In genomic region chr12:68814490-68815231, GRCh38 we compare ENCODE assay signal across 16 cellular contexts. TPM values are rescaled to one million over a fixed set of nuclear protein-coding genes. Genes with fewer than 3 reads are reported as not detected.
DNase-seq lines count a peak whose midpoint lies in the region; ATAC-seq, FAIRE-seq and TF ChIP-seq lines count a peak whose summit lies in the region.
"Had no signal": no experiment of that assay in that cellular context is flagged by ENCODE, and none has a peak within 500 bp of the region (broad histone marks: within the 10 kb centered on the region; RNA-seq: fewer than 3 reads in every experiment).

No MANE protein-coding gene starts in this region.

- no peak for TF ChIP-seq RAD21 in HepG2 (CRISPR knock-in tag; IDR thresholded peaks at IDR 0.05)

- H3K4me3 ChIP-seq in HepG2 (replicated peaks in 1 of 3; ENCODE audit: insufficient read depth in 1 of 3, low read depth in 2 of 3, low read length in 3 of 3) (peak overlapping the region; percentile 35 to 45 (median 36); a peak in 5 of 6 replicates), right lobe of liver (no peak overlapping the region), SJSA1 (no peak overlapping the region), foreskin fibroblast (ENCODE audit: low read depth in 1 of 2, low read length in 2 of 2) (peak overlapping the region; percentile 8 to 23)
- H3K4me3 ChIP-seq: gastroesophageal sphincter, thyroid gland had no signal

- H3K36me3 ChIP-seq in HepG2 (replicated peaks in 1 of 2; ENCODE audit: control insufficient read depth in 1 of 2, insufficient read depth in 2 of 2, low read length in 2 of 2) (peaks cover 6 to 58% of the 10 kb centered on the region in 2 experiments), right lobe of liver (peaks cover 6 to 70% (median 39%) of the 10 kb centered on the region in 4 donors), SJSA1 (peaks cover 97% of the 10 kb centered on the region)

- no peak overlapping the region for H3K27ac ChIP-seq in HepG2 (ENCODE audit: extremely low read length, insufficient read depth, low read length)
- no peak overlapping the region for H3K27ac ChIP-seq in right lobe of liver
- H3K27ac ChIP-seq in SJSA1, result no peak overlapping the region
- H3K27ac ChIP-seq: gastroesophageal sphincter, thyroid gland had no signal

- intact Hi-C loops in HepG2 (cut with micrococcal nuclease; ENCODE audit: unreplicated experiment), result no loop called here
- intact Hi-C loops in right lobe of liver (cut with DNase I), result no loop called here

- FAIRE-seq in HepG2 (lab: Jason Lieb, UNC), result no peak

- H3K4me2 ChIP-seq in HepG2 (ENCODE audit: low read depth, low read length), result peak overlapping the region; percentile 76

- BruUV-seq in HepG2 (replicated peaks; lab: Mats Ljungman, UMichigan), result no TSS peak

- peaks cover 91% of the 10 kb centered on the region for H3K79me2 ChIP-seq in HepG2 (ENCODE audit: insufficient read depth, low read length)

- H3K4me1 ChIP-seq in HepG2 (ENCODE audit: insufficient read depth, low read length) (peaks cover 69% of the 10 kb centered on the region), right lobe of liver (peaks cover 0 to 41% (median 5%) of the 10 kb centered on the region in 4 donors), SJSA1 (replicated peaks) (no peaks in the 10 kb centered on the region)

- TF ChIP-seq CTCF in HepG2 (CRISPR knock-in tag; IDR thresholded peaks at IDR 0.05), result no peak
- TF ChIP-seq CTCF in right lobe of liver (IDR thresholded peaks at IDR 0.05), result no peak
- no peak for TF ChIP-seq CTCF in foreskin fibroblast (IDR thresholded peaks at IDR 0.05; ENCODE audit: low read depth, low read length)

- no peak for ATAC-seq in HepG2
- no peak for ATAC-seq in right lobe of liver
- no peak for ATAC-seq in HG02678 (IDR thresholded peaks at IDR 0.05; ENCODE audit: unreplicated experiment)
- no peak for ATAC-seq in GM19452 (IDR thresholded peaks at IDR 0.05; ENCODE audit: unreplicated experiment)
- ATAC-seq: gastroesophageal sphincter, PC-3 had no signal

- CTCF ChIA-PET in HepG2 (lab: Yijun Ruan, JAX; ENCODE audit: low intra/inter-chr PET ratio, low total read pairs), result no interaction called here

- no peak overlapping the region for H2AFZ ChIP-seq in HepG2 (ENCODE audit: low read length)

- H3K27me3 ChIP-seq in HepG2 (ENCODE audit: control insufficient read depth in 1 of 2, insufficient read depth in 2 of 2, low read length in 2 of 2) (no peaks in the 10 kb centered on the region), right lobe of liver (no peaks in the 10 kb centered on the region), SJSA1 (replicated peaks) (no peaks in the 10 kb centered on the region)
- H3K27me3 ChIP-seq: gastroesophageal sphincter, thyroid gland had no signal

- H3K9me3 ChIP-seq in HepG2 (ENCODE audit: low read length) (no peaks in the 10 kb centered on the region), right lobe of liver (no peaks in the 10 kb centered on the region), SJSA1 (replicated peaks) (no peaks in the 10 kb centered on the region)
- H3K9me3 ChIP-seq: gastroesophageal sphincter, thyroid gland had no signal

- in situ Hi-C loops in HepG2 (cut with HindIII; ENCODE audit: extremely low pct_ligation_motif_present, low pct_unique_long_range_greater_than_20kb), result no loop called here

- H4K20me1 ChIP-seq in HepG2 (ENCODE audit: insufficient read depth, low read length), result peaks cover 77% of the 10 kb centered on the region

- no peak overlapping the region; the same call in 1 of the 2 replicates for H3K9ac ChIP-seq in HepG2 (ENCODE audit: insufficient read depth, low read depth, low read length)

- WGBS in HepG2 (ENCODE audit: low lambda C conversion rate), result 50% methylated on average over 3 of the region's 3 CpGs
- 67% methylated on average over 3 of the region's 3 CpGs for WGBS in right lobe of liver (ENCODE audit: insufficient coverage, low coverage, low lambda C conversion rate, missing lambda C conversion rate)

- POLR2A ChIA-PET in HepG2 (lab: Yijun Ruan, JAX), result interaction anchor here (0.8 to 8.3 kb wide), 3 partner anchors 16 to 69 kb away, joined by 3 to 54 read pairs (median 3); partner anchors contain the start of gene SLC35E3

- DNase-seq in HepG2 (ENCODE audit: low spot score) (no peak), right lobe of liver (no peak), SJSA1 (ENCODE audit: low read depth in 1 of 2, low spot score in 2 of 2) (peak; percentile 70 to 71), foreskin fibroblast (no peak), SHP77 (lab: John Stamatoyannopoulos, UW) (no peak)
- DNase-seq in stimulated activated CD4-positive, alpha-beta T cell treated with anti-CD3 and anti-CD28 coated beads, Interleukin-15, amount 100 ng/mL, for 24 hours, result no peak
- DNase-seq: activated CD4-positive, CD25-positive, alpha-beta regulatory T cell treated with anti-CD3 and anti-CD28 coated beads, Interleukin-2, amount 50 U/mL, for 72 hours; DMS79 treated with DMSO at 0.1 percent for 48 hours; effector memory CD4-positive, alpha-beta T cell; NCI-H1092; NCI-H2227 treated with DMSO at 0.1 percent for 48 hours; PC-3; thyroid gland had no signal

- TF ChIP-seq EP300 in HepG2 (IDR thresholded peaks at IDR 0.05; ENCODE audit: low read depth in 2 of 2, low read length in 2 of 2) (no peak), HepG2 (CRISPR knock-in tag; IDR thresholded peaks at IDR 0.05; ENCODE audit: borderline replicate concordance) (no peak)

- TF ChIP-seq POLR2A in HepG2 (IDR thresholded peaks at IDR 0.05; ENCODE audit: insufficient read depth in 1 of 2, low read depth in 2 of 2, low read length in 2 of 2) (no peak), right lobe of liver (IDR thresholded peaks at IDR 0.05) (no peak)

TF ChIP-seq in HepG2, 621 proteins besides CTCF, POLR2A, EP300 and RAD21:
- TF ChIP-seq SSRP1 (CRISPR knock-in tag; IDR thresholded peaks at IDR 0.05) (peak; percentile 67; the same call in 1 of the 2 replicates), RBM22 (optimal IDR thresholded peaks at IDR 0.05; ENCODE audit: low read length) (peak; percentile 30), TGIF2 (CRISPR knock-in tag; IDR thresholded peaks at IDR 0.05) (no peak)

RNA-seq across cellular contexts. Expression of gene MDM2, which starts 6.7 kb away (rescaled TPM):
- 314 and 466 TPM in 2 replicates for total RNA-seq in HepG2 (2016; rRNA removed; fragmentation: Illumina TruSeq; extraction: Trizol)
- total RNA-seq in HepG2 (2016; cell fraction: cytosol; rRNA removed; fragmentation: Illumina TruSeq; extraction: Trizol; ENCODE audit: low read depth), result 106 and 114 TPM in 2 replicates
- 318 and 433 TPM in 2 replicates for total RNA-seq in HepG2 (2016; cell fraction: insoluble cytoplasmic fraction; rRNA removed; fragmentation: Illumina TruSeq; extraction: Trizol)
- 152 and 204 TPM in 2 replicates for total RNA-seq in HepG2 (2016; cell fraction: membrane; rRNA removed; fragmentation: Illumina TruSeq; extraction: Trizol)
- total RNA-seq in HepG2 (2016; cell fraction: nucleus; rRNA removed; fragmentation: Illumina TruSeq; extraction: Trizol), result 480 and 515 TPM in 2 replicates
- polyA plus RNA-seq in HepG2 (2011; rRNA removed), result 23.9 and 29.3 TPM in 2 replicates
- polyA plus RNA-seq in HepG2 (2011; cell fraction: cytosol; rRNA removed), result 8.1 and 12.2 TPM in 2 replicates
- 21.1 and 35.5 TPM in 2 replicates for polyA plus RNA-seq in HepG2 (2011; cell fraction: nucleus; rRNA removed)
- polyA plus RNA-seq in HepG2 (2012), result 29.6 and 57.6 TPM in 2 replicates
- polyA plus RNA-seq in HepG2 (2016; cell fraction: cytosol; fragmentation: Illumina TruSeq; extraction: Trizol; ENCODE audit: low read depth), result 20.1 and 21.0 TPM in 2 replicates
- polyA plus RNA-seq in HepG2 (2016; cell fraction: insoluble cytoplasmic fraction; fragmentation: Illumina TruSeq; extraction: Trizol; ENCODE audit: low read depth), result 174 and 187 TPM in 2 replicates
- polyA plus RNA-seq in HepG2 (2016; cell fraction: membrane; fragmentation: Illumina TruSeq; extraction: Trizol; ENCODE audit: low read depth), result 57.3 and 58.5 TPM in 2 replicates
- polyA plus RNA-seq in HepG2 (2016; cell fraction: nucleus; fragmentation: Illumina TruSeq; extraction: Trizol; ENCODE audit: insufficient read depth, low read depth), result 472 and 516 TPM in 2 replicates
- polyA minus RNA-seq in HepG2 (2011; rRNA and poly(A)+ RNA removed; ENCODE audit: low replicate concordance), result 42.3 and 54.4 TPM in 2 replicates
- 71.4 and 82.9 TPM in 2 replicates for polyA minus RNA-seq in HepG2 (2011; cell fraction: cytosol; rRNA and poly(A)+ RNA removed)
- polyA minus RNA-seq in HepG2 (2011; cell fraction: nucleus; rRNA and poly(A)+ RNA removed), result 248 and 279 TPM in 2 replicates
- total RNA-seq in right lobe of liver, result 10 to 100 TPM; 56.9 to 74.3 (median 64.0) TPM
- total RNA-seq in SJSA1 (2014; rRNA removed; shearing (Covaris generic)), result 2,133 and 2,408 TPM in 2 replicates

Comparison
In these comparisons a context has a peak if more than half of its experiments do, and no peak if none do; other contexts are left out.
1. H3K4me3 ChIP-seq: peak in HepG2 (3 of 3) and foreskin fibroblast (2 of 2); none in right lobe of liver (0 of 3) and SJSA1 (single experiment).
2. DNase-seq: peak in SJSA1 (2 of 2); none in HepG2 (single experiment), right lobe of liver (0 of 3), foreskin fibroblast (0 of 2), SHP77 (0 of 2) and stimulated activated CD4-positive, alpha-beta T cell treated with anti-CD3 and anti-CD28 coated beads, Interleukin-15, amount 100 ng/mL, for 24 hours (single experiment).